In the genomic region with DNA sequence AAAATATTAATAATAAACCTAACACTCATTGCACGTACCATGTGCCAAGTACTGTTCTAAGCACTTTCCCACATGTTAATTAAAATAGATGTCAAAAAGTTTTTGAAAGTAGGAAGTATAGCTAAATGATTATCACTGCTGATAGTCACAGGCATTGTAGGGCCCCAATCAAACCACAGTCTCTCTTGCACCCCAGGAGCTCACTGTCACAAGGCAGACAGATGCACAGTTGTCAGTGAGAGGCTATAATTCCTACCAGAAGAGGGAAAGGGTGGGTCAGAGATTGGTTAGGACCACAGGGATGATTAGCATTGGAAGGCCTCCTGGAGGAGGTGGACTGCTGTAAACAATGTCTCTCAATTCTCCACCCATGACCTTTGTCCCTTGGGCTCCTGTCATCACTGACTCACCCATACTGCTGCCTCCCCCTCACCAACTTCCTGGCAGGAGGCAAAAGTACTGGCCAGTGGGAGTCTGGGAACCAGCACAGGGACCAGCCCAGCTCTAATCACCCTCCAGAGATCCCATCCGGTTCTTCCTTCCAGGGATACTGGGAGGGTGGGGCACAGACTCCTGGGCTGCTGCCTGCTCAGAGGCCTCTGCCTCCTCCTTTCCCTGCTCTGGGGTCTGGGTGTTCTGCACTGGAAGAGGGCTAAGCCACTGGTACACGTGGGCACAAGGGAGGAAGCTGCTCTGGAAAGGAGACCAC, we compare ENCODE assay signal across 8 cellular contexts. TPM values are rescaled to one million over a fixed set of nuclear protein-coding genes. Genes with fewer than 3 reads are reported as not detected.
DNase-seq lines count a peak whose midpoint lies in the region; ATAC-seq and TF ChIP-seq lines count a peak whose summit lies in the region.

No MANE protein-coding gene starts in this region.

- H3K9me3 ChIP-seq in A673 (ENCODE audit: low read depth, low read length, poor library complexity, severe bottlenecking) (no peaks in the 10 kb centered on the region), SJCRH30 (replicated peaks) (no peaks in the 10 kb centered on the region), ectodermal cell (ENCODE audit: control insufficient read depth, low read length) (no peaks in the 10 kb centered on the region), mucosa of descending colon (no peaks in the 10 kb centered on the region), uterus (no peaks in the 10 kb centered on the region)

- CTCF ChIA-PET in A673 (lab: Charles Lee), result interaction anchor here (4.1 kb wide), 1 partner anchor 28 kb away, joined by 78 read pairs; no protein-coding TSS in a partner anchor

- H3K4me3 ChIP-seq in A673 (ENCODE audit: low read depth, low read length, poor library complexity, severe bottlenecking) (no peak overlapping the region), SJCRH30 (peak overlapping the region; percentile 39), ectodermal cell (ENCODE audit: insufficient read depth, low read depth, low read length) (peak overlapping the region; percentile 61), mucosa of descending colon (no peak overlapping the region), uterus (peak overlapping the region in 1 of 2 donors; percentile 67)

- H3K27ac ChIP-seq in A673 (ENCODE audit: low read depth, low read length, poor library complexity, severe bottlenecking) (peak overlapping the region; percentile 91), SJCRH30 (peak overlapping the region; percentile 100), ectodermal cell (ENCODE audit: insufficient read depth, low read depth, low read length, poor library complexity, severe bottlenecking) (peak overlapping the region; percentile 55), uterus (peak overlapping the region; percentile 97 to 99)

- DNase-seq in A673 (ENCODE audit: low spot score) (no peak), SJCRH30 (peak; percentile 93), mucosa of descending colon (peak; percentile 85 to 90 (median 88)), uterus (peak; percentile 77 to 89), medulla oblongata (ENCODE audit: extremely low spot score) (no peak)

- WGBS in ectodermal cell, 2 experiments, result 62 to 65% methylated on average over 2 to 3 of the region's 3 CpGs

- TF ChIP-seq POLR2A in GM18951 (IDR thresholded peaks at IDR 0.05; ENCODE audit: extremely low read depth, insufficient read depth, insufficient read length) (peak; percentile 37), uterus (IDR thresholded peaks at IDR 0.05) (peak in 1 of 2 donors; percentile 15)

- BruUV-seq in A673 (replicated peaks; lab: Mats Ljungman, UMichigan), result no TSS peak

- in situ Hi-C loops in GM18951 (cut with MboI; ENCODE audit: low sequenced_read_pairs, unreplicated experiment), result no loop called here

- intact Hi-C loops in A673 (cut with micrococcal nuclease; ENCODE audit: unreplicated experiment) (loop anchor here (5.0 kb wide), 1 partner anchor 153 kb away; a partner anchor contains a TSS), mucosa of descending colon (cut with DNase I, micrococcal nuclease) (no loop called here), uterus (cut with DNase I; ENCODE audit: low total_unique reads) (no loop called here)

- H3K27me3 ChIP-seq in A673 (replicated peaks; ENCODE audit: insufficient read depth, low read depth, low read length, poor library complexity), result no peaks in the 10 kb centered on the region
- H3K27me3 ChIP-seq in SJCRH30, result no peaks in the 10 kb centered on the region
- no peaks in the 10 kb centered on the region for H3K27me3 ChIP-seq in ectodermal cell (ENCODE audit: control insufficient read depth, insufficient read depth, low read length, poor library complexity, severe bottlenecking)
- H3K27me3 ChIP-seq in uterus, result no peaks in the 10 kb centered on the region

- H3K36me3 ChIP-seq in A673 (ENCODE audit: insufficient read depth, low read length, poor library complexity, severe bottlenecking) (no peaks in the 10 kb centered on the region), SJCRH30 (no peaks in the 10 kb centered on the region), ectodermal cell (ENCODE audit: control insufficient read depth, insufficient read depth, low read length) (no peaks in the 10 kb centered on the region), mucosa of descending colon (ENCODE audit: low read depth) (no peaks in the 10 kb centered on the region), uterus (no peaks in the 10 kb centered on the region)

- peak; percentile 62 for ATAC-seq in mucosa of descending colon
- ATAC-seq in GM21576 (IDR thresholded peaks at IDR 0.05; ENCODE audit: unreplicated experiment), result no peak

- H3K4me1 ChIP-seq in A673 (ENCODE audit: insufficient read depth, low read length, poor library complexity, severe bottlenecking), result peaks cover 25% of the 10 kb centered on the region
- peaks cover 38% of the 10 kb centered on the region for H3K4me1 ChIP-seq in SJCRH30
- peaks cover 30% of the 10 kb centered on the region for H3K4me1 ChIP-seq in ectodermal cell (ENCODE audit: control insufficient read depth, insufficient read depth, low read length)
- peaks cover 57% of the 10 kb centered on the region for H3K4me1 ChIP-seq in mucosa of descending colon (ENCODE audit: low read depth)
- peaks cover 31 to 42% of the 10 kb centered on the region in 2 donors for H3K4me1 ChIP-seq in uterus

- POLR2A ChIA-PET in A673 (lab: Charles Lee; ENCODE audit: low non-redundant PET), result no interaction called here

- no peak for TF ChIP-seq CTCF in A673 (conservative IDR thresholded peaks at IDR 0.05; ENCODE audit: low read depth, low read length)
- TF ChIP-seq CTCF in mucosa of descending colon (IDR thresholded peaks at IDR 0.05), result no peak
- peak in 1 of 4 experiments; percentile 26 for TF ChIP-seq CTCF in uterus (IDR thresholded peaks at IDR 0.05)

RNA-seq across cellular contexts. Expression of a gene that starts 1.1 kb away (rescaled TPM):
- total RNA-seq in A673 (2021) (13.2 and 14.3 TPM in 2 replicates), mucosa of descending colon (100 to 1,000 TPM; 130 to 266 (median 201) TPM), uterus (10 to 100 TPM in 3 of 4 donors, 1 to 10 TPM in 1; 8.7 to 65.6 (median 31.3) TPM)
- 35.4 and 37.5 TPM in 2 replicates for total RNA-seq in SJCRH30 (2014; rRNA removed; shearing (Covaris generic))
- polyA plus RNA-seq in ectodermal cell (2013, experiment 1 of 4), result 15.2 TPM
- polyA plus RNA-seq in ectodermal cell (2013, experiment 2 of 4), result 13.3 TPM
- polyA plus RNA-seq in ectodermal cell (2013, experiment 3 of 4), result 12.4 TPM
- polyA plus RNA-seq in ectodermal cell (2013, experiment 4 of 4), result 16.6 TPM

RNA-seq across cellular contexts. Expression of a gene that starts 18.9 kb away (rescaled TPM):
- total RNA-seq in A673 (2021) (0.69 and 0.87 TPM in 2 replicates), mucosa of descending colon (1 to 10 TPM; 2.2 to 3.0 (median 2.7) TPM), uterus (10 to 100 TPM in 1 of 4 donors, 1 to 10 TPM in 2, under 1 TPM in 1; 0.77 to 19.3 (median 7.4) TPM)
- 5.2 and 6.1 TPM in 2 replicates for total RNA-seq in SJCRH30 (2014; rRNA removed; shearing (Covaris generic))
- polyA plus RNA-seq in ectodermal cell (2013, experiment 1 of 4), result 0.83 TPM
- 1.00 TPM for polyA plus RNA-seq in ectodermal cell (2013, experiment 2 of 4)
- 0.75 TPM for polyA plus RNA-seq in ectodermal cell (2013, experiment 3 of 4)
- polyA plus RNA-seq in ectodermal cell (2013, experiment 4 of 4), result 0.77 TPM

RNA-seq across cellular contexts. Expression of a gene that starts 37.3 kb away (rescaled TPM):
- total RNA-seq in A673 (2021) (43.0 and 55.0 TPM in 2 replicates), mucosa of descending colon (10 to 100 TPM; 27.9 to 39.3 (median 29.1) TPM), uterus (10 to 100 TPM in 2 of 4 donors, 1 to 10 TPM in 2; 2.6 to 37.3 (median 11.6) TPM)
- 9.4 and 11.7 TPM in 2 replicates for total RNA-seq in SJCRH30 (2014; rRNA removed; shearing (Covaris generic))
- 24.4 TPM for polyA plus RNA-seq in ectodermal cell (2013, experiment 1 of 4)
- polyA plus RNA-seq in ectodermal cell (2013, experiment 2 of 4), result 27.0 TPM
- polyA plus RNA-seq in ectodermal cell (2013, experiment 3 of 4), result 28.5 TPM
- polyA plus RNA-seq in ectodermal cell (2013, experiment 4 of 4), result 24.8 TPM

RNA-seq across cellular contexts. Expression of a gene that starts 47.2 kb away (rescaled TPM):
- total RNA-seq in A673 (2021), result 239 TPM in 2 replicates
- 169 and 197 TPM in 2 replicates for total RNA-seq in SJCRH30 (2014; rRNA removed; shearing (Covaris generic))
- polyA plus RNA-seq in ectodermal cell (2013, experiment 1 of 4), result 217 TPM
- 196 TPM for polyA plus RNA-seq in ectodermal cell (2013, experiment 2 of 4)
- 157 TPM for polyA plus RNA-seq in ectodermal cell (2013, experiment 3 of 4)
- polyA plus RNA-seq in ectodermal cell (2013, experiment 4 of 4), result 160 TPM
- total RNA-seq in mucosa of descending colon, result 100 to 1,000 TPM; 130 to 239 (median 209) TPM
- total RNA-seq in uterus, result 100 to 1,000 TPM in 1 of 4 donors, 10 to 100 TPM in 3; 15.9 to 180 (median 77.1) TPM

RNA-seq across cellular contexts. Expression of a gene that starts 49.4 kb away (rescaled TPM):
- total RNA-seq in A673 (2021) (not detected in 2 replicates), mucosa of descending colon (1 to 10 TPM; 5.0 to 8.4 (median 5.3) TPM), uterus (1 to 10 TPM in 2 of 4 donors, not detected in 2; 1.3 to 2.5 TPM)
- not detected in 2 replicates for total RNA-seq in SJCRH30 (2014; rRNA removed; shearing (Covaris generic))
- polyA plus RNA-seq in ectodermal cell (2013, experiment 1 of 4), result 0.91 TPM
- polyA plus RNA-seq in ectodermal cell (2013, experiment 2 of 4), result 1.2 TPM
- 0.69 TPM for polyA plus RNA-seq in ectodermal cell (2013, experiment 3 of 4)
- 0.45 TPM for polyA plus RNA-seq in ectodermal cell (2013, experiment 4 of 4)

Comparison
In these comparisons a context has a peak if more than half of its experiments do, and no peak if none do; other contexts are left out.
1. DNase-seq: peak in SJCRH30 (2 of 2), mucosa of descending colon (3 of 3) and uterus (2 of 2); none in A673 (single experiment) and medulla oblongata (single experiment).
2. H3K4me3 ChIP-seq: peak in SJCRH30 (single experiment) and ectodermal cell (single experiment); none in A673 (single experiment) and mucosa of descending colon (single experiment).
3. Peak in every context shown above with its lines, with median percentiles within 50 percentile points of each other: H3K27ac ChIP-seq.